Comparison of ENCODE assay signal across 1 cellular context in genomic region chr16:85228463-85228862, GRCh38.
TF ChIP-seq lines count a peak whose summit lies in the region.

No MANE protein-coding gene starts in this region.

TF ChIP-seq in WTC11, 78 proteins besides CTCF, POLR2A, EP300 and RAD21 (continued from another document):
- no peak for TF ChIP-seq STAT6 (CRISPR knock-in tag; conservative IDR thresholded peaks at IDR 0.05; ENCODE audit: low read depth)
- TF ChIP-seq ZNF512 (CRISPR knock-in tag; IDR thresholded peaks at IDR 0.05; ENCODE audit: borderline replicate concordance): no peak
- no peak for TF ChIP-seq ZNF121 (CRISPR knock-in tag; IDR thresholded peaks at IDR 0.05)
- TF ChIP-seq USF2 (CRISPR knock-in tag; IDR thresholded peaks at IDR 0.05): no peak
- no peak for TF ChIP-seq E2F1 (CRISPR knock-in tag; IDR thresholded peaks at IDR 0.05)
- TF ChIP-seq, protein P1, sequence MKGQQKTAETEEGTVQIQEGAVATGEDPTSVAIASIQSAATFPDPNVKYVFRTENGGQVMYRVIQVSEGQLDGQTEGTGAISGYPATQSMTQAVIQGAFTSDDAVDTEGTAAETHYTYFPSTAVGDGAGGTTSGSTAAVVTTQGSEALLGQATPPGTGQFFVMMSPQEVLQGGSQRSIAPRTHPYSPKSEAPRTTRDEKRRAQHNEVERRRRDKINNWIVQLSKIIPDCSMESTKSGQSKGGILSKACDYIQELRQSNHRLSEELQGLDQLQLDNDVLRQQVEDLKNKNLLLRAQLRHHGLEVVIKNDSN (CRISPR knock-in tag; IDR thresholded peaks at IDR 0.05): no peak
- TF ChIP-seq TEAD1 (CRISPR knock-in tag; IDR thresholded peaks at IDR 0.05): no peak
- TF ChIP-seq ZNF138 (CRISPR knock-in tag; conservative IDR thresholded peaks at IDR 0.05): no peak
- TF ChIP-seq, protein P2, sequence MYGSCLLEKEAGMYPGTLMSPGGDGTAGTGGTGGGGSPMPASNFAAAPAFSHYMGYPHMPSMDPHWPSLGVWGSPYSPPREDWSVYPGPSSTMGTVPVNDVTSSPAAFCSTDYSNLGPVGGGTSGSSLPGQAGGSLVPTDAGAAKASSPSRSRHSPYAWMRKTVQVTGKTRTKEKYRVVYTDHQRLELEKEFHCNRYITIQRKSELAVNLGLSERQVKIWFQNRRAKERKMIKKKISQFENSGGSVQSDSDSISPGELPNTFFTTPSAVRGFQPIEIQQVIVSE (CRISPR knock-in tag; IDR thresholded peaks at IDR 0.05; ENCODE audit: borderline replicate concordance): no peak
- TF ChIP-seq EMX1 (CRISPR knock-in tag; IDR thresholded peaks at IDR 0.05): no peak
- no peak for TF ChIP-seq ZNF317 (CRISPR knock-in tag; IDR thresholded peaks at IDR 0.05; ENCODE audit: borderline replicate concordance, low read depth)
- TF ChIP-seq, protein P3, sequence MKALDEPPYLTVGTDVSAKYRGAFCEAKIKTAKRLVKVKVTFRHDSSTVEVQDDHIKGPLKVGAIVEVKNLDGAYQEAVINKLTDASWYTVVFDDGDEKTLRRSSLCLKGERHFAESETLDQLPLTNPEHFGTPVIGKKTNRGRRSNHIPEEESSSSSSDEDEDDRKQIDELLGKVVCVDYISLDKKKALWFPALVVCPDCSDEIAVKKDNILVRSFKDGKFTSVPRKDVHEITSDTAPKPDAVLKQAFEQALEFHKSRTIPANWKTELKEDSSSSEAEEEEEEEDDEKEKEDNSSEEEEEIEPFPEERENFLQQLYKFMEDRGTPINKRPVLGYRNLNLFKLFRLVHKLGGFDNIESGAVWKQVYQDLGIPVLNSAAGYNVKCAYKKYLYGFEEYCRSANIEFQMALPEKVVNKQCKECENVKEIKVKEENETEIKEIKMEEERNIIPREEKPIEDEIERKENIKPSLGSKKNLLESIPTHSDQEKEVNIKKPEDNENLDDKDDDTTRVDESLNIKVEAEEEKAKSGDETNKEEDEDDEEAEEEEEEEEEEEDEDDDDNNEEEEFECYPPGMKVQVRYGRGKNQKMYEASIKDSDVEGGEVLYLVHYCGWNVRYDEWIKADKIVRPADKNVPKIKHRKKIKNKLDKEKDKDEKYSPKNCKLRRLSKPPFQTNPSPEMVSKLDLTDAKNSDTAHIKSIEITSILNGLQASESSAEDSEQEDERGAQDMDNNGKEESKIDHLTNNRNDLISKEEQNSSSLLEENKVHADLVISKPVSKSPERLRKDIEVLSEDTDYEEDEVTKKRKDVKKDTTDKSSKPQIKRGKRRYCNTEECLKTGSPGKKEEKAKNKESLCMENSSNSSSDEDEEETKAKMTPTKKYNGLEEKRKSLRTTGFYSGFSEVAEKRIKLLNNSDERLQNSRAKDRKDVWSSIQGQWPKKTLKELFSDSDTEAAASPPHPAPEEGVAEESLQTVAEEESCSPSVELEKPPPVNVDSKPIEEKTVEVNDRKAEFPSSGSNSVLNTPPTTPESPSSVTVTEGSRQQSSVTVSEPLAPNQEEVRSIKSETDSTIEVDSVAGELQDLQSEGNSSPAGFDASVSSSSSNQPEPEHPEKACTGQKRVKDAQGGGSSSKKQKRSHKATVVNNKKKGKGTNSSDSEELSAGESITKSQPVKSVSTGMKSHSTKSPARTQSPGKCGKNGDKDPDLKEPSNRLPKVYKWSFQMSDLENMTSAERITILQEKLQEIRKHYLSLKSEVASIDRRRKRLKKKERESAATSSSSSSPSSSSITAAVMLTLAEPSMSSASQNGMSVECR (CRISPR knock-in tag; IDR thresholded peaks at IDR 0.05; ENCODE audit: borderline replicate concordance): no peak
- TF ChIP-seq HMGA2 (CRISPR knock-in tag; IDR thresholded peaks at IDR 0.05): no peak
- no peak for TF ChIP-seq OVOL2 (CRISPR knock-in tag; IDR thresholded peaks at IDR 0.05; ENCODE audit: borderline replicate concordance)
- TF ChIP-seq, protein P4, sequence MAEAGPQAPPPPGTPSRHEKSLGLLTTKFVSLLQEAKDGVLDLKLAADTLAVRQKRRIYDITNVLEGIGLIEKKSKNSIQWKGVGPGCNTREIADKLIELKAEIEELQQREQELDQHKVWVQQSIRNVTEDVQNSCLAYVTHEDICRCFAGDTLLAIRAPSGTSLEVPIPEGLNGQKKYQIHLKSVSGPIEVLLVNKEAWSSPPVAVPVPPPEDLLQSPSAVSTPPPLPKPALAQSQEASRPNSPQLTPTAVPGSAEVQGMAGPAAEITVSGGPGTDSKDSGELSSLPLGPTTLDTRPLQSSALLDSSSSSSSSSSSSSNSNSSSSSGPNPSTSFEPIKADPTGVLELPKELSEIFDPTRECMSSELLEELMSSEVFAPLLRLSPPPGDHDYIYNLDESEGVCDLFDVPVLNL (CRISPR knock-in tag; IDR thresholded peaks at IDR 0.05; ENCODE audit: borderline replicate concordance, low read depth): no peak
